11 cellular contexts compared by ENCODE assay signal in genomic region chr18:63312731-63313408, GRCh38. TPM values are rescaled to one million over a fixed set of nuclear protein-coding genes. Genes with fewer than 3 reads are reported as not detected.
DNase-seq lines count a peak whose midpoint lies in the region; ATAC-seq and TF ChIP-seq lines count a peak whose summit lies in the region.
"Had no signal": no experiment of that assay in that cellular context is flagged by ENCODE, and none has a peak within 500 bp of the region (broad histone marks: within the 10 kb centered on the region; RNA-seq: fewer than 3 reads in every experiment).

No MANE protein-coding gene starts in this region.

- no peak overlapping the region for H3K27ac ChIP-seq in substantia nigra (ENCODE audit: low read depth, low read length, poor library complexity, severe bottlenecking)

- TF ChIP-seq CTCF in GM20000 (IDR thresholded peaks at IDR 0.05; ENCODE audit: extremely low read depth, missing control alignments): no peak

- peak; percentile 49 for ATAC-seq in GM18511 (IDR thresholded peaks at IDR 0.05; ENCODE audit: unreplicated experiment)
- ATAC-seq in HG03439 (IDR thresholded peaks at IDR 0.05; ENCODE audit: unreplicated experiment): peak; percentile 28
- no peak for ATAC-seq in Right ventricle myocardium inferior

- peak; percentile 38 for DNase-seq in GM20000 (ENCODE audit: low spot score)
- peak; percentile 54 for DNase-seq in kidney glomerular epithelial cell (lab: John Stamatoyannopoulos, UW)
- no peak for DNase-seq in substantia nigra (lab: John Stamatoyannopoulos, UW)
- no peak for DNase-seq in stimulated activated CD4-positive, alpha-beta T cell treated with anti-CD3 and anti-CD28 coated beads, Interleukin-12 subunit alpha, Interleukin-12 subunit beta, amount 100 ng/mL, for 4 hours
- DNase-seq in Right ventricle myocardium inferior (ENCODE audit: missing footprints): no peak
- no peak for DNase-seq in germinal center (ENCODE audit: low spot score)
- DNase-seq: esophagus squamous epithelium; mammary epithelial cell; stimulated activated CD4-positive, alpha-beta T cell treated with anti-CD3 and anti-CD28 coated beads, Interleukin-1b, Interleukin-23, amount 100 ng/mL, for 48 hours had no signal

- intact Hi-C loops in Right ventricle myocardium inferior (cut with DNase I): loop anchor here (5.0 kb wide), 1 partner anchor 76 kb away; no protein-coding TSS in a partner anchor

RNA-seq across cellular contexts. Expression of gene BCL2, which starts 6.7 kb away (rescaled TPM):
- 7.4 TPM for total RNA-seq in Right ventricle myocardium inferior

RNA-seq across cellular contexts. Expression of gene KDSR, which starts 54.1 kb away (rescaled TPM):
- total RNA-seq in Right ventricle myocardium inferior: 32.3 TPM

Comparison
In these comparisons a context has a peak if more than half of its experiments do, and no peak if none do; other contexts are left out.
1. DNase-seq: peak in GM20000 (single experiment) and kidney glomerular epithelial cell (single experiment); none in substantia nigra (0 of 49), stimulated activated CD4-positive, alpha-beta T cell treated with anti-CD3 and anti-CD28 coated beads, Interleukin-12 subunit alpha, Interleukin-12 subunit beta, amount 100 ng/mL, for 4 hours (single experiment), Right ventricle myocardium inferior (single experiment) and germinal center (single experiment).